23 cellular contexts compared by ENCODE assay signal in the genomic region with DNA sequence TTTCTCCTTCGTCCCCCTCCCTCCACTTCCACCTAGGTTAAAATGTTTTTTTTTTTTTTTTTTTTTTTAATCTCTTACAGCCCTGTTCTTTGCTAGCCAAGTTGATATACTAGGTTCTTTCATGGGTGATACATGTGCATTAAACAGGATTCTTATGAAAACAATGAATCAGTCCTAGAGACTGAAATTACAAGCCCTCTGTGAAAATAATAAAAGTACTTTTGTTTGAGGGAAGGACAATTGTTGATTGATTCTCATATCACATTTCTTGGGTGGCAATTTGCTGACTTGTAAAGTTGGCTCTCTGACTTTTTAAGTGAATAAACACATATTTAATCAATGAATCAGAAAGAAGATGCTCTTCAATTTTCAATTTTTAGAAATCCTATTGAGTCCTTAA.
"Had no signal": no experiment of that assay in that cellular context is flagged by ENCODE, and none has a peak within 500 bp of the region (broad histone marks: within the 10 kb centered on the region; RNA-seq: fewer than 3 reads in every experiment).

No MANE protein-coding gene starts in this region.

- ATAC-seq: activated CD4-positive, CD25-positive, alpha-beta regulatory T cell treated with anti-CD3 and anti-CD28 coated beads, Interleukin-2, amount 50 U/mL, for 24 hours; effector memory CD8-positive, alpha-beta T cell; gastroesophageal sphincter; mucosa of descending colon; sciatic nerve; stimulated activated effector memory CD8-positive, alpha-beta T cell treated with anti-CD3 and anti-CD28 coated beads, Interleukin-12 subunit alpha, Interleukin-12 subunit beta, amount 100 ng/mL, for 72 hours had no signal

- H3K27ac ChIP-seq: brain microvascular endothelial cell, gastroesophageal sphincter, skin epidermis, uterus, WERI-Rb-1 had no signal

- H3K9me3 ChIP-seq: gastroesophageal sphincter, mucosa of descending colon, uterus had no signal

- H3K36me3 ChIP-seq: brain microvascular endothelial cell, gastroesophageal sphincter, uterus, WERI-Rb-1 had no signal

- H3K4me1 ChIP-seq: gastroesophageal sphincter, uterus had no signal

- H3K27me3 ChIP-seq: brain microvascular endothelial cell, gastroesophageal sphincter, uterus had no signal

- DNase-seq: activated CD4-positive, alpha-beta T cell treated with anti-CD3 and anti-CD28 coated beads for 48 hours; activated CD4-positive, alpha-beta T cell treated with anti-CD3 and anti-CD28 coated beads, Interleukin-2, amount 50 U/mL, for 48 hours; activated CD8-positive, alpha-beta memory T cell treated with anti-CD3 and anti-CD28 coated beads for 24 hours; activated effector memory CD4-positive, alpha-beta T cell treated with Interleukin-2 at 50 U/mL for 16 hours; activated naive CD4-positive, alpha-beta T cell treated with Interleukin-2 at 50 U/mL for 16 hours; aorta; caudate nucleus; cortex of kidney; effector memory CD8-positive, alpha-beta T cell; head of caudate nucleus; kidney; mucosa of descending colon; retina; stimulated activated CD4-positive, alpha-beta T cell treated with anti-CD3 and anti-CD28 coated beads, Interleukin-4, amount 100 ng/mL, for 24 hours; T-helper 9 cell; uterus; WERI-Rb-1 had no signal

- H3K4me3 ChIP-seq: gastroesophageal sphincter, mucosa of descending colon, skin epidermis, uterus had no signal
